Comparison of ENCODE assay signal across 6 cellular contexts in genomic region chr1:1470626-1471388, GRCh38. TPM values are rescaled to one million over a fixed set of nuclear protein-coding genes. Genes with fewer than 3 reads are reported as not detected.
A peak's percentile ranks its signal among the peaks of the same experiment; 100 is the strongest.
DNase-seq lines count a peak whose midpoint lies in the region; FAIRE-seq and TF ChIP-seq lines count a peak whose summit lies in the region.

No MANE protein-coding gene starts in this region.

- FAIRE-seq in bronchial epithelial cell (lab: Jason Lieb, UNC), result no peak

- H3K4ac ChIP-seq in neuronal stem cell (ENCODE audit: low read length), result no peak overlapping the region

- H3K27me3 ChIP-seq in bronchial epithelial cell (ENCODE audit: control insufficient read depth, insufficient read depth, low read length), result no peaks in the 10 kb centered on the region
- H3K27me3 ChIP-seq in neuronal stem cell (ENCODE audit: control insufficient read depth in 3 of 3, insufficient read depth in 3 of 3, low read depth in 1 of 3, low read length in 3 of 3), result no peaks in the 10 kb centered on the region

- H3K18ac ChIP-seq in neuronal stem cell (ENCODE audit: low read length), result no peak overlapping the region

- H3K4me3 ChIP-seq in bronchial epithelial cell (ENCODE audit: low read depth, low read length) (peak overlapping the region; percentile 81), neuronal stem cell (ENCODE audit: low read length in 2 of 2) (peak overlapping the region; percentile 70 to 90)

- H3K9me3 ChIP-seq in neuronal stem cell (replicated peaks in 1 of 2; ENCODE audit: control insufficient read depth in 2 of 2, insufficient read depth in 1 of 2, low read depth in 1 of 2, low read length in 2 of 2), result no peaks in the 10 kb centered on the region

- H3K23ac ChIP-seq in neuronal stem cell (ENCODE audit: low read depth, low read length, poor library complexity), result no peak overlapping the region

- H4K91ac ChIP-seq in neuronal stem cell (ENCODE audit: low read depth, low read length, poor library complexity), result no peak overlapping the region

- peak overlapping the region; percentile 90 for H2AFZ ChIP-seq in neuronal stem cell (ENCODE audit: low read length)

- no peak overlapping the region for H3K27ac ChIP-seq in neuronal stem cell (replicated peaks; ENCODE audit: low read length)

- peaks cover 2% of the 10 kb centered on the region for H3K79me1 ChIP-seq in neuronal stem cell (ENCODE audit: low read depth, low read length)

- H2AK5ac ChIP-seq in neuronal stem cell (ENCODE audit: low read depth, low read length), result no peak overlapping the region

- H4K8ac ChIP-seq in neuronal stem cell (ENCODE audit: low read depth, low read length), result no peak overlapping the region

- H2BK5ac ChIP-seq in neuronal stem cell (ENCODE audit: low read length), result no peak overlapping the region

- H3K36me3 ChIP-seq in bronchial epithelial cell (ENCODE audit: control insufficient read depth, insufficient read depth, low read length) (no peaks in the 10 kb centered on the region), neuronal stem cell (replicated peaks in 1 of 2; ENCODE audit: control insufficient read depth in 2 of 2, insufficient read depth in 2 of 2, low read length in 2 of 2) (peaks cover 0 to 5% of the 10 kb centered on the region in 2 donors)

- H3K4me2 ChIP-seq in neuronal stem cell (ENCODE audit: insufficient read depth, low read length, poor library complexity, severe bottlenecking), result peak overlapping the region; percentile 75

- no peak overlapping the region for H2BK15ac ChIP-seq in neuronal stem cell (ENCODE audit: low read length)

- peak; percentile 16 for DNase-seq in NCI-H2196 (lab: John Stamatoyannopoulos, UW; ENCODE audit: unreplicated experiment)
- DNase-seq in NCI-H2196 treated with DMSO at 0.1 percent for 48 hours (lab: John Stamatoyannopoulos, UW; ENCODE audit: unreplicated experiment), result no peak
- DNase-seq in bronchial epithelial cell (ENCODE audit: low read depth), result peak; percentile 37
- DNase-seq in neuronal stem cell (ENCODE audit: low spot score), result no peak
- DNase-seq in T-helper 9 cell, result no peak
- no peak for DNase-seq in Ammon's horn (ENCODE audit: low spot score)

- no peak overlapping the region for H2BK120ac ChIP-seq in neuronal stem cell (ENCODE audit: low read depth, low read length)

- TF ChIP-seq CTCF in bronchial epithelial cell (IDR thresholded peaks at IDR 0.05; ENCODE audit: insufficient read depth, low read length, severe bottlenecking), result no peak

- H3K4me1 ChIP-seq in neuronal stem cell (ENCODE audit: control insufficient read depth in 2 of 2, insufficient read depth in 1 of 2, low read depth in 1 of 2, low read length in 2 of 2), result peaks cover 3 to 7% of the 10 kb centered on the region in 2 donors

- H2BK12ac ChIP-seq in neuronal stem cell (ENCODE audit: low read length), result no peak overlapping the region

- no CpG with 5 or more reads among the region's 16 CpGs for WGBS in neuronal stem cell (ENCODE audit: extremely low coverage in 2 of 2, insufficient read length in 2 of 2, insufficient replicate concordance in 1 of 2), 2 donors

- H3K9ac ChIP-seq in neuronal stem cell (ENCODE audit: low read depth, low read length, poor library complexity), result peak overlapping the region; percentile 50

- H3K14ac ChIP-seq in neuronal stem cell (ENCODE audit: low read length), result no peak overlapping the region

RNA-seq across cellular contexts. Expression of gene ATAD3B, which starts 0.8 kb away (rescaled TPM):
- 19.2 and 24.7 TPM in 2 replicates for total RNA-seq in bronchial epithelial cell
- 8.4 TPM for polyA plus RNA-seq in neuronal stem cell (2013, experiment 1 of 2)
- 8.2 TPM for polyA plus RNA-seq in neuronal stem cell (2013, experiment 2 of 2)

RNA-seq across cellular contexts. Expression of gene ATAD3C, which starts 21.3 kb away (rescaled TPM):
- 0.26 and 0.77 TPM in 2 replicates for total RNA-seq in bronchial epithelial cell
- 0.45 TPM for polyA plus RNA-seq in neuronal stem cell (2013, experiment 1 of 2)
- 0.42 TPM for polyA plus RNA-seq in neuronal stem cell (2013, experiment 2 of 2)

RNA-seq across cellular contexts. Expression of gene VWA1, which starts 35.3 kb away (rescaled TPM):
- total RNA-seq in bronchial epithelial cell, result 5.0 and 7.9 TPM in 2 replicates
- 5.0 TPM for polyA plus RNA-seq in neuronal stem cell (2013, experiment 1 of 2)
- 4.8 TPM for polyA plus RNA-seq in neuronal stem cell (2013, experiment 2 of 2)

RNA-seq across cellular contexts. Expression of gene ATAD3A, which starts 41.2 kb away (rescaled TPM):
- total RNA-seq in bronchial epithelial cell, result 20.9 and 28.7 TPM in 2 replicates
- 20.2 TPM for polyA plus RNA-seq in neuronal stem cell (2013, experiment 1 of 2)
- polyA plus RNA-seq in neuronal stem cell (2013, experiment 2 of 2), result 19.1 TPM

RNA-seq across cellular contexts. Expression of gene ANKRD65, which starts 49.7 kb away (rescaled TPM):
- 5.3 and 7.9 TPM in 2 replicates for total RNA-seq in bronchial epithelial cell
- polyA plus RNA-seq in neuronal stem cell (2013, experiment 1 of 2), result 2.0 TPM
- polyA plus RNA-seq in neuronal stem cell (2013, experiment 2 of 2), result 2.0 TPM

Comparison
In these comparisons a context has a peak if more than half of its experiments do, and no peak if none do; other contexts are left out.
1. DNase-seq: peak in NCI-H2196 (single experiment) and bronchial epithelial cell (single experiment); none in NCI-H2196 treated with DMSO at 0.1 percent for 48 hours (single experiment), neuronal stem cell (single experiment), T-helper 9 cell (single experiment) and Ammon's horn (single experiment).